In genomic region chr2:216500572-216500971, GRCh38 we compare ENCODE assay signal across 10 cellular contexts. TPM values are rescaled to one million over a fixed set of nuclear protein-coding genes. Genes with fewer than 3 reads are reported as not detected.
A peak's percentile ranks its signal among the peaks of the same experiment; 100 is the strongest.
DNase-seq lines count a peak whose midpoint lies in the region; ATAC-seq and TF ChIP-seq lines count a peak whose summit lies in the region.
"Had no signal": no experiment of that assay in that cellular context is flagged by ENCODE, and none has a peak within 500 bp of the region (broad histone marks: within the 10 kb centered on the region; RNA-seq: fewer than 3 reads in every experiment).

No MANE protein-coding gene starts in this region.

- no peak for TF ChIP-seq CTCF in CD4-positive, alpha-beta T cell (IDR thresholded peaks at IDR 0.05)
- TF ChIP-seq CTCF in Loucy (conservative IDR thresholded peaks at IDR 0.05; ENCODE audit: low read length) = no peak
- TF ChIP-seq CTCF in cardiac fibroblast (IDR thresholded peaks at IDR 0.05; ENCODE audit: low read depth, low read length) = no peak

- H3K27ac Mint-ChIP-seq in CD4-positive, alpha-beta T cell = peak overlapping the region; percentile 94
- H3K27ac Mint-ChIP-seq in naive B cell = peak overlapping the region in 3 of 6 donors; percentile 21 to 95 (median 33)

- H3K27ac ChIP-seq in CD4-positive, alpha-beta T cell (ENCODE audit: low read depth, low read length) = no peak overlapping the region

- DNase-seq in CD4-positive, alpha-beta T cell = no peak
- DNase-seq in cardiac fibroblast (ENCODE audit: low read depth in 2 of 2) = no peak
- no peak for DNase-seq in naive B cell
- DNase-seq in stimulated activated CD8-positive, alpha-beta memory T cell treated with anti-CD3 and anti-CD28 coated beads, Interleukin-4, amount 100 ng/mL, for 48 hours = no peak
- DNase-seq in NCI-H2107 treated with DMSO at 0.1 percent for 48 hours (lab: John Stamatoyannopoulos, UW; ENCODE audit: unreplicated experiment) = no peak
- no peak for DNase-seq in SK-N-DZ (ENCODE audit: low spot score)
- no peak for DNase-seq in DMS 273 (lab: John Stamatoyannopoulos, UW; ENCODE audit: unreplicated experiment)
- DNase-seq: effector CD8-positive, alpha-beta T cell had no signal

- H3K4me1 ChIP-seq in Loucy (ENCODE audit: insufficient read depth, low read length, poor library complexity, severe bottlenecking) = peaks cover 69% of the 10 kb centered on the region

- H4K20me1 ChIP-seq in Loucy (ENCODE audit: insufficient read depth, low read length, poor library complexity, severe bottlenecking) = peaks cover 66% of the 10 kb centered on the region

- H3K36me3 Mint-ChIP-seq in CD4-positive, alpha-beta T cell (ENCODE audit: low read depth) = peaks cover 73% of the 10 kb centered on the region
- H3K36me3 Mint-ChIP-seq in naive B cell = peaks cover 20 to 26% of the 10 kb centered on the region in 2 donors

- no peaks in the 10 kb centered on the region; the same call in 1 of the 2 replicates for H3F3A ChIP-seq in Loucy (ENCODE audit: low read depth)

- H3K27me3 ChIP-seq in CD4-positive, alpha-beta T cell (ENCODE audit: control insufficient read depth, insufficient read depth, low read length) = no peaks in the 10 kb centered on the region
- H3K27me3 ChIP-seq in Loucy (ENCODE audit: insufficient read depth, low read length, poor library complexity, severe bottlenecking) = peaks cover 12% of the 10 kb centered on the region
- H3K27me3 ChIP-seq: tibial nerve had no signal

- no peaks in the 10 kb centered on the region for H3K9me3 ChIP-seq in CD4-positive, alpha-beta T cell (ENCODE audit: control insufficient read depth, low read length)
- no peaks in the 10 kb centered on the region for H3K9me3 ChIP-seq in Loucy (ENCODE audit: insufficient read depth, low read depth, low read length)
- H3K9me3 ChIP-seq: tibial nerve had no signal

- peak overlapping the region; percentile 97 for H3K4me3 Mint-ChIP-seq in CD4-positive, alpha-beta T cell
- H3K4me3 Mint-ChIP-seq in naive B cell = peak overlapping the region in 6 of 8 donors; percentile 94 to 98 (median 98)

- intact Hi-C loops in CD4-positive, alpha-beta T cell (cut with DNase I, micrococcal nuclease) = loop anchor here in 1 of 2 experiments (10.0 kb wide), 1 partner anchor 1686 kb away; no protein-coding TSS in a partner anchor

- POLR2A ChIA-PET in CD4-positive, alpha-beta T cell (lab: Charles Lee) = no interaction called here

- peak overlapping the region; percentile 99 for H3K9ac ChIP-seq in Loucy (ENCODE audit: low read depth, low read length, poor library complexity, severe bottlenecking)

- peak overlapping the region; percentile 90 for H3K4me3 ChIP-seq in Loucy (ENCODE audit: low read length, poor library complexity, severe bottlenecking)
- peak overlapping the region; percentile 74 to 85 for H3K4me3 ChIP-seq in cardiac fibroblast (replicated peaks in 1 of 2; ENCODE audit: low read depth in 2 of 2, low read length in 2 of 2)

- ATAC-seq in CD4-positive, alpha-beta T cell (ENCODE audit: poor library complexity) = no peak
- ATAC-seq in naive B cell (ENCODE audit: low read depth in 2 of 2) = no peak

- CTCF ChIA-PET in CD4-positive, alpha-beta T cell (lab: Charles Lee) = no interaction called here

- no peaks in the 10 kb centered on the region for H3K9me2 ChIP-seq in Loucy (replicated peaks; ENCODE audit: low read depth, low read length)

- H2AFZ ChIP-seq in Loucy (ENCODE audit: low read length) = no peak overlapping the region

- peaks cover 59% of the 10 kb centered on the region for H3K4me1 Mint-ChIP-seq in CD4-positive, alpha-beta T cell (ENCODE audit: low read depth)
- peaks cover 30 to 60% (median 40%) of the 10 kb centered on the region in 3 donors for H3K4me1 Mint-ChIP-seq in naive B cell

- peaks cover 58% of the 10 kb centered on the region for H3K36me3 ChIP-seq in Loucy (ENCODE audit: insufficient read depth, low read length)

- no peaks in the 10 kb centered on the region for H3K9me3 Mint-ChIP-seq in CD4-positive, alpha-beta T cell
- no peaks in the 10 kb centered on the region for H3K9me3 Mint-ChIP-seq in naive B cell

- peak overlapping the region; percentile 96 for H3K4me2 ChIP-seq in Loucy (ENCODE audit: low read depth, low read length, poor library complexity, severe bottlenecking)

- H3K27me3 Mint-ChIP-seq in CD4-positive, alpha-beta T cell = no peaks in the 10 kb centered on the region
- no peaks in the 10 kb centered on the region for H3K27me3 Mint-ChIP-seq in naive B cell

- peaks cover 84% of the 10 kb centered on the region for H3K79me2 ChIP-seq in Loucy (ENCODE audit: insufficient read depth, low read length)

RNA-seq across cellular contexts. Expression of gene RPL37A, which starts 1.9 kb away (rescaled TPM):
- total RNA-seq in CD4-positive, alpha-beta T cell = 1,000 to 10,000 TPM; 4,138 to 4,142 TPM
- polyA plus RNA-seq in naive B cell (ENCODE audit: low read depth in 6 of 6) = 1,000 to 10,000 TPM; 1,779 to 4,557 (median 3,922) TPM
- 1,479 and 2,334 TPM in 2 replicates for polyA plus RNA-seq in SK-N-DZ (2014; cell fraction: cytosol; rRNA removed)
- polyA plus RNA-seq in SK-N-DZ (2014; cell fraction: nucleus; rRNA removed) = 1,480 and 2,118 TPM in 2 replicates
